Comparison of ENCODE assay signal across 19 cellular contexts in genomic region chr1:201761178-201761577, GRCh38.
DNase-seq lines count a peak whose midpoint lies in the region; ATAC-seq and TF ChIP-seq lines count a peak whose summit lies in the region.
"Had no signal": no experiment of that assay in that cellular context is flagged by ENCODE, and none has a peak within 500 bp of the region (broad histone marks: within the 10 kb centered on the region; RNA-seq: fewer than 3 reads in every experiment).

No MANE protein-coding gene starts in this region.

- no peak for ATAC-seq in activated CD8-positive, alpha-beta memory T cell treated with anti-CD3 and anti-CD28 coated beads, Interleukin-2, amount 10 ng/mL, durations not matched to agents 7 days and 5 days
- ATAC-seq in GM19397 (IDR thresholded peaks at IDR 0.05; ENCODE audit: unreplicated experiment) = no peak
- no peak for ATAC-seq in HG02642 (IDR thresholded peaks at IDR 0.05; ENCODE audit: poor library complexity, unreplicated experiment)

- H3K27ac Mint-ChIP-seq in endodermal cell (no peak overlapping the region), osteocyte (ENCODE audit: unreplicated experiment) (peak overlapping the region; percentile 98)
- H3K27ac Mint-ChIP-seq in activated CD8-positive, alpha-beta memory T cell treated with anti-CD3 and anti-CD28 coated beads, Interleukin-2, amount 10 ng/mL, durations not matched to agents 7 days and 5 days = no peak overlapping the region
- H3K27ac Mint-ChIP-seq: activated CD4-positive, alpha-beta T cell treated with anti-CD3 and anti-CD28 coated beads, Interleukin-2, amount 10 ng/mL, durations not matched to agents 7 days and 5 days; CD8-positive, alpha-beta memory T cell; progenitor cell of endocrine pancreas had no signal

- no peaks in the 10 kb centered on the region for H3K27me3 ChIP-seq in SJSA1 (replicated peaks)
- H3K27me3 ChIP-seq in endodermal cell (ENCODE audit: control insufficient read depth, insufficient read depth, low read length, poor library complexity, severe bottlenecking) = no peaks in the 10 kb centered on the region
- H3K27me3 ChIP-seq: upper lobe of left lung had no signal

- WGBS in endodermal cell (ENCODE audit: insufficient coverage in 1 of 2, insufficient read length in 1 of 2), 2 experiments = 88 to 95% methylated on average over 4 to 8 of the region's 8 CpGs

- DNase-seq in SJSA1 (ENCODE audit: low read depth in 1 of 2, low spot score in 2 of 2) (no peak), endodermal cell (peak; percentile 55), osteocyte (ENCODE audit: extremely low spot score, unreplicated experiment) (no peak), middle frontal gyrus (ENCODE audit: extremely low spot score, low spot score) (no peak)
- no peak for DNase-seq in activated CD8-positive, alpha-beta memory T cell treated with anti-CD3 and anti-CD28 coated beads, Interleukin-2, amount 10 ng/mL, durations not matched to agents 7 days and 5 days
- DNase-seq: activated CD4-positive, alpha-beta T cell treated with anti-CD3 and anti-CD28 coated beads, Interleukin-2, amount 10 ng/mL, durations not matched to agents 7 days and 5 days; activated naive CD4-positive, alpha-beta T cell; CD8-positive, alpha-beta memory T cell; dermis blood vessel endothelial cell; DMS79; erythroblast; MM.1S; NCI-H187 treated with DMSO at 0.1 percent for 48 hours; NCI-H226; upper lobe of left lung had no signal

- H3K36me3 Mint-ChIP-seq in endodermal cell (ENCODE audit: low read depth) (no peaks in the 10 kb centered on the region), osteocyte (ENCODE audit: unreplicated experiment) (peaks cover 18% of the 10 kb centered on the region)
- no peaks in the 10 kb centered on the region for H3K36me3 Mint-ChIP-seq in activated CD8-positive, alpha-beta memory T cell treated with anti-CD3 and anti-CD28 coated beads, Interleukin-2, amount 10 ng/mL, durations not matched to agents 7 days and 5 days

- H3K9me3 Mint-ChIP-seq in endodermal cell (no peaks in the 10 kb centered on the region), osteocyte (ENCODE audit: unreplicated experiment) (no peaks in the 10 kb centered on the region)
- no peaks in the 10 kb centered on the region for H3K9me3 Mint-ChIP-seq in activated CD8-positive, alpha-beta memory T cell treated with anti-CD3 and anti-CD28 coated beads, Interleukin-2, amount 10 ng/mL, durations not matched to agents 7 days and 5 days (ENCODE audit: low read depth)
- H3K9me3 Mint-ChIP-seq: activated CD4-positive, alpha-beta T cell treated with anti-CD3 and anti-CD28 coated beads, Interleukin-2, amount 10 ng/mL, durations not matched to agents 7 days and 5 days; CD8-positive, alpha-beta memory T cell had no signal

- H3K36me3 ChIP-seq in SJSA1 = no peaks in the 10 kb centered on the region
- H3K36me3 ChIP-seq in endodermal cell (ENCODE audit: control insufficient read depth, insufficient read depth, low read length) = no peaks in the 10 kb centered on the region
- H3K36me3 ChIP-seq: upper lobe of left lung had no signal

- H3K4me1 Mint-ChIP-seq in endodermal cell (peaks cover 24% of the 10 kb centered on the region), osteocyte (ENCODE audit: unreplicated experiment) (peaks cover 98% of the 10 kb centered on the region)
- peaks cover 9% of the 10 kb centered on the region for H3K4me1 Mint-ChIP-seq in activated CD8-positive, alpha-beta memory T cell treated with anti-CD3 and anti-CD28 coated beads, Interleukin-2, amount 10 ng/mL, durations not matched to agents 7 days and 5 days
- H3K4me1 Mint-ChIP-seq: CD8-positive, alpha-beta memory T cell had no signal

- H3K27me3 Mint-ChIP-seq in endodermal cell (ENCODE audit: insufficient read depth) = no peaks in the 10 kb centered on the region
- no peaks in the 10 kb centered on the region for H3K27me3 Mint-ChIP-seq in osteocyte (ENCODE audit: unreplicated experiment)
- peaks cover 14% of the 10 kb centered on the region for H3K27me3 Mint-ChIP-seq in activated CD8-positive, alpha-beta memory T cell treated with anti-CD3 and anti-CD28 coated beads, Interleukin-2, amount 10 ng/mL, durations not matched to agents 7 days and 5 days
- H3K27me3 Mint-ChIP-seq: progenitor cell of endocrine pancreas had no signal

- H3K9ac ChIP-seq in endodermal cell (ENCODE audit: extremely low read depth, low read length, poor library complexity, severe bottlenecking) = no peak overlapping the region

- H3K4me3 ChIP-seq in SJSA1 (no peak overlapping the region), endodermal cell (ENCODE audit: low read length) (no peak overlapping the region)
- H3K4me3 ChIP-seq: upper lobe of left lung had no signal

- H3K9me3 ChIP-seq in SJSA1 (replicated peaks) (no peaks in the 10 kb centered on the region), endodermal cell (ENCODE audit: control insufficient read depth, low read length) (no peaks in the 10 kb centered on the region)
- H3K9me3 ChIP-seq: upper lobe of left lung had no signal

- no peak overlapping the region for H3K4me3 Mint-ChIP-seq in endodermal cell
- H3K4me3 Mint-ChIP-seq in osteocyte (ENCODE audit: unreplicated experiment) = peak overlapping the region; percentile 45
- no peak overlapping the region for H3K4me3 Mint-ChIP-seq in activated CD8-positive, alpha-beta memory T cell treated with anti-CD3 and anti-CD28 coated beads, Interleukin-2, amount 10 ng/mL, durations not matched to agents 7 days and 5 days
- H3K4me3 Mint-ChIP-seq: activated CD4-positive, alpha-beta T cell treated with anti-CD3 and anti-CD28 coated beads, Interleukin-2, amount 10 ng/mL, durations not matched to agents 7 days and 5 days; CD8-positive, alpha-beta memory T cell had no signal

- TF ChIP-seq CTCF in C4-2B (conservative IDR thresholded peaks at IDR 0.05) = no peak
- TF ChIP-seq CTCF in endodermal cell (conservative IDR thresholded peaks at IDR 0.05) = no peak
- TF ChIP-seq CTCF in osteocyte (IDR thresholded peaks at IDR 0.05) = no peak

- peak overlapping the region; percentile 74 for H3K27ac ChIP-seq in C4-2B
- peak overlapping the region; percentile 46 for H3K27ac ChIP-seq in SJSA1
- no peak overlapping the region for H3K27ac ChIP-seq in endodermal cell (ENCODE audit: low read depth, low read length)
- H3K27ac ChIP-seq: upper lobe of left lung had no signal

- H3K4me1 ChIP-seq in SJSA1 (replicated peaks) (peaks cover 76% of the 10 kb centered on the region), endodermal cell (ENCODE audit: control insufficient read depth, insufficient read depth, low read length) (peaks cover 9% of the 10 kb centered on the region)

- CTCF ChIA-PET in activated CD8-positive, alpha-beta memory T cell treated with anti-CD3 and anti-CD28 coated beads, Interleukin-2, amount 10 ng/mL, durations not matched to agents 7 days and 5 days (lab: Charles Lee) = interaction anchor here (0.7 kb wide), 1 partner anchor 25 kb away, joined by 3 read pairs; no protein-coding TSS in a partner anchor
